In the genomic region with DNA sequence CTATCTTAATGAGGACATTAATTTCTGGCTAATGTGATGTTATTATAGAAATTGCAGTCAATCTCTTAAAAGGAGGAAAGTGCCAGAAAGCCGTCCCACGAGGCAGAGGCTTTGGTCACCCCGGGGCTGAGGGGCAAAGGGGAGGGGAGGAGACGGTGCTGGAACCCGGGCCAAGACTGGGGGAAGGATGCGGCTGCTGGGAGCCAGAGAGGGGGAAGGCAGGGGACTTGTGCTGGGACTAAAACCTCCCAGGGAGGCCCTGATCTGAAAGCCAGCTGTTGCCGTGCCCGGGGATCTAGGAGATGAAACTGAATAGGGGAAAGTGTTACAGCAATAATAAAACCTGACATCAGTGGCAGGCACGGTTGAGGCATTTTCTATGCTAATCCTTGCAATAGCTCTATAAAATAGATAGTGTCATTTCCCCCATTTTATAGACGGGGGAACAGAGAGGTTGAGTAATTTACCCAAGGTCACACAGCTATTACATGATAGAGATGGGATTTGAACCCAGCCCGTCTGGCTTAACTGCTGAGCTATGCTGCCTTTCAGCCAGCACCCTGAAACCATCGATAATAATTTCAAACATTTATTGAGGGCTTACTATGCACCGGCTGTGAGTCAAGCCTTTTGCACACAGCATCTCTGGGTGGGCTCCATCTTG, we compare ENCODE assay signal across 3 cellular contexts.
A peak's percentile ranks its signal among the peaks of the same experiment; 100 is the strongest.
TF ChIP-seq lines count a peak whose summit lies in the region.

No MANE protein-coding gene starts in this region.

TF ChIP-seq in A549, 52 proteins besides CTCF, POLR2A, EP300 and RAD21:
- TF ChIP-seq ZFP36 (IDR thresholded peaks at IDR 0.05; ENCODE audit: borderline replicate concordance, partially characterized antibody): peak; percentile 24

TF ChIP-seq in HEK293, 187 proteins besides CTCF, POLR2A, EP300 and RAD21:
- peak; percentile 78 for TF ChIP-seq ZNF768 (tag by site-specific recombination; IDR thresholded peaks at IDR 0.05)
- TF ChIP-seq, protein P1, sequence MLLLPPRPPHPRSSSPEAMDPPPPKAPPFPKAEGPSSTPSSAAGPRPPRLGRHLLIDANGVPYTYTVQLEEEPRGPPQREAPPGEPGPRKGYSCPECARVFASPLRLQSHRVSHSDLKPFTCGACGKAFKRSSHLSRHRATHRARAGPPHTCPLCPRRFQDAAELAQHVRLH (tag by site-specific recombination; IDR thresholded peaks at IDR 0.05): 0 out of 2 replicates have a peak, but pooled peaks have one; percentile 46
- TF ChIP-seq, protein P2, sequence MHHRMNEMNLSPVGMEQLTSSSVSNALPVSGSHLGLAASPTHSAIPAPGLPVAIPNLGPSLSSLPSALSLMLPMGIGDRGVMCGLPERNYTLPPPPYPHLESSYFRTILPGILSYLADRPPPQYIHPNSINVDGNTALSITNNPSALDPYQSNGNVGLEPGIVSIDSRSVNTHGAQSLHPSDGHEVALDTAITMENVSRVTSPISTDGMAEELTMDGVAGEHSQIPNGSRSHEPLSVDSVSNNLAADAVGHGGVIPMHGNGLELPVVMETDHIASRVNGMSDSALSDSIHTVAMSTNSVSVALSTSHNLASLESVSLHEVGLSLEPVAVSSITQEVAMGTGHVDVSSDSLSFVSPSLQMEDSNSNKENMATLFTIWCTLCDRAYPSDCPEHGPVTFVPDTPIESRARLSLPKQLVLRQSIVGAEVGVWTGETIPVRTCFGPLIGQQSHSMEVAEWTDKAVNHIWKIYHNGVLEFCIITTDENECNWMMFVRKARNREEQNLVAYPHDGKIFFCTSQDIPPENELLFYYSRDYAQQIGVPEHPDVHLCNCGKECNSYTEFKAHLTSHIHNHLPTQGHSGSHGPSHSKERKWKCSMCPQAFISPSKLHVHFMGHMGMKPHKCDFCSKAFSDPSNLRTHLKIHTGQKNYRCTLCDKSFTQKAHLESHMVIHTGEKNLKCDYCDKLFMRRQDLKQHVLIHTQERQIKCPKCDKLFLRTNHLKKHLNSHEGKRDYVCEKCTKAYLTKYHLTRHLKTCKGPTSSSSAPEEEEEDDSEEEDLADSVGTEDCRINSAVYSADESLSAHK (tag by site-specific recombination; IDR thresholded peaks at IDR 0.05): 0 out of 2 replicates have a peak, but pooled peaks have one; percentile 18

TF ChIP-seq in H1, 55 proteins besides CTCF, POLR2A, EP300 and RAD21:
- TF ChIP-seq KDM1A (IDR thresholded peaks at IDR 0.05; ENCODE audit: borderline replicate concordance, low read length): peak; percentile 91; the same call in 1 of the 2 replicates
